13 cellular contexts compared by ENCODE assay signal in the genomic region with DNA sequence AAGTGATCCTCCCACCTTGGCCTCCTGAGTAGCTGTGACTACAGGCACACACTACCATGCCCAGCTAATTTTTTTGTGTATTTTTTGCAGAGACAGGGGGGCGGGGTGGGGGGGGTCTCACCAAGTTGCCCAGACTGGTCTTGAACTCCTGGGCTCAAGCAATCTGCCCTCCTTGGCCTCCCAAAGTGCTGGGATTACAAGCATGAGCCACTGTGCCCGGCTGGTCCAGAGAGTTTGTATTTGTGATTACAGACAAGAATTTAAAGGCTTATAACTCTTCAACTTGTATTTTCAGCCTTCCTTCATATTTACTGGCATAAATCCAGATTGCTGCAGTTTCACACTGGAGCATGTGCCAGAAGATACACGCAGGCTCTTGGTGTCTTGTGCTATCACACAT.
"Had no signal": no experiment of that assay in that cellular context is flagged by ENCODE, and none has a peak within 500 bp of the region (broad histone marks: within the 10 kb centered on the region; RNA-seq: fewer than 3 reads in every experiment).

No MANE protein-coding gene starts in this region.

- H3K9me3 ChIP-seq: neutrophil, testis had no signal

- DNase-seq: activated CD4-positive, alpha-beta T cell treated with anti-CD3 and anti-CD28 coated beads for 1 hour; activated CD4-positive, alpha-beta T cell treated with anti-CD3 and anti-CD28 coated beads, Interleukin-2, amount 50 U/mL, for 48 hours; activated CD8-positive, alpha-beta memory T cell treated with anti-CD3 and anti-CD28 coated beads, Interleukin-2, amount 10 ng/mL, durations not matched to agents 7 days and 5 days; activated effector memory CD4-positive, alpha-beta T cell treated with Interleukin-2 at 50 U/mL for 16 hours; activated T-cell treated with anti-CD3 and anti-CD28 coated beads, Interleukin-2, amount 50 U/mL, for 24 hours; naive B cell; stimulated activated CD4-positive, alpha-beta T cell treated with anti-CD3 and anti-CD28 coated beads, Interleukin-4, amount 100 ng/mL, for 24 hours; stimulated activated naive CD8-positive, alpha-beta T cell treated with anti-CD3 and anti-CD28 coated beads, Interleukin-15, amount 100 ng/mL, for 72 hours; SW 1271; testis had no signal

- H3K4me3 ChIP-seq: hepatocyte, testis had no signal

- H3K4me1 ChIP-seq: testis had no signal

- H3K27me3 ChIP-seq: neutrophil, testis had no signal

- ATAC-seq: activated CD8-positive, alpha-beta memory T cell treated with anti-CD3 and anti-CD28 coated beads, Interleukin-2, amount 10 ng/mL, durations not matched to agents 7 days and 5 days; activated naive CD4-positive, alpha-beta T cell treated with anti-CD3 and anti-CD28 coated beads, Interleukin-2, amount 50 U/mL, for 72 hours; stimulated activated naive CD8-positive, alpha-beta T cell treated with anti-CD3 and anti-CD28 coated beads, Interleukin-15, amount 100 ng/mL, for 72 hours had no signal

- H3K27ac ChIP-seq: hepatocyte, neutrophil, testis had no signal

- H3K36me3 ChIP-seq: neutrophil had no signal
